ENCODE assay signal across 1 cellular context in the genomic region with DNA sequence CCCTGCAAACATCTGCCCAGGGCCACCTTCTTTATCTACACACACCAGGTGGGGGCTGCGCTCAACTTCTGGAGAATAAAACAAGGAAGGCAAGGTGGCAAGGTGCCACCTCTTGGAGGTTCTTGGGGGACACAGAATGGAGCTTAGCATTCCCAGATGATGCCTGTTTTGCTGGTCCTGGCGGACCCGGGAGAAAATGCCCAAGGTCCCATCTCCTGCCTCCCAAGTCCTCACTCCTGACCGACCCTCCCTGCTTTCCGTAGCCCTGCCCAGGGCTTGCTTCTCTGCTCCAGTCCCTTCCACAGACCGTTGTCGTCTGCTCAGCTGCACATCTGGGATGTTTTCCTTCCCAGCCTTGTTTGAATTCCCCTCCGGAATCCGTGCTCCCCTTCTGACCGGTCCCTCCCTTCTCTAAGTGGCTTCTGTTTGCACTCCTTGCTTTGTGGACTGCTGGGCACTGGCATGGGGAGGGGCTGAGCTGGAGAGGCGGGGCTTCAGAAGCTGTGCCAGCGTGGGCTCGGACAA.
TF ChIP-seq lines count a peak whose summit lies in the region.

No MANE protein-coding gene starts in this region.

TF ChIP-seq in HCT116, 20 proteins besides CTCF, POLR2A, EP300 and RAD21 (continued from another document):
- TF ChIP-seq YY1 (IDR thresholded peaks at IDR 0.05; ENCODE audit: extremely low read depth, insufficient replicate concordance, low read depth, low read length) = no peak
- no peak for TF ChIP-seq CBX3 (IDR thresholded peaks at IDR 0.05; ENCODE audit: low read depth)
- no peak for TF ChIP-seq SIN3A (IDR thresholded peaks at IDR 0.05; ENCODE audit: low read depth)
- TF ChIP-seq FOSL1 (IDR thresholded peaks at IDR 0.05; ENCODE audit: low read depth) = no peak
- no peak for TF ChIP-seq EGR1 (IDR thresholded peaks at IDR 0.05; ENCODE audit: low read depth)
- TF ChIP-seq MAX (IDR thresholded peaks at IDR 0.05) = no peak
- TF ChIP-seq, protein P1, sequence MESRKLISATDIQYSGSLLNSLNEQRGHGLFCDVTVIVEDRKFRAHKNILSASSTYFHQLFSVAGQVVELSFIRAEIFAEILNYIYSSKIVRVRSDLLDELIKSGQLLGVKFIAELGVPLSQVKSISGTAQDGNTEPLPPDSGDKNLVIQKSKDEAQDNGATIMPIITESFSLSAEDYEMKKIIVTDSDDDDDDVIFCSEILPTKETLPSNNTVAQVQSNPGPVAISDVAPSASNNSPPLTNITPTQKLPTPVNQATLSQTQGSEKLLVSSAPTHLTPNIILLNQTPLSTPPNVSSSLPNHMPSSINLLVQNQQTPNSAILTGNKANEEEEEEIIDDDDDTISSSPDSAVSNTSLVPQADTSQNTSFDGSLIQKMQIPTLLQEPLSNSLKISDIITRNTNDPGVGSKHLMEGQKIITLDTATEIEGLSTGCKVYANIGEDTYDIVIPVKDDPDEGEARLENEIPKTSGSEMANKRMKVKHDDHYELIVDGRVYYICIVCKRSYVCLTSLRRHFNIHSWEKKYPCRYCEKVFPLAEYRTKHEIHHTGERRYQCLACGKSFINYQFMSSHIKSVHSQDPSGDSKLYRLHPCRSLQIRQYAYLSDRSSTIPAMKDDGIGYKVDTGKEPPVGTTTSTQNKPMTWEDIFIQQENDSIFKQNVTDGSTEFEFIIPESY (IDR thresholded peaks at IDR 0.05; ENCODE audit: extremely low read depth, insufficient replicate concordance, low read length) = no peak
- TF ChIP-seq JUND (IDR thresholded peaks at IDR 0.05) = no peak
- TF ChIP-seq, protein P2, sequence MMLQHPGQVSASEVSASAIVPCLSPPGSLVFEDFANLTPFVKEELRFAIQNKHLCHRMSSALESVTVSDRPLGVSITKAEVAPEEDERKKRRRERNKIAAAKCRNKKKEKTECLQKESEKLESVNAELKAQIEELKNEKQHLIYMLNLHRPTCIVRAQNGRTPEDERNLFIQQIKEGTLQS (IDR thresholded peaks at IDR 0.05) = no peak
TF ChIP-seq in HCT116: peak in this region for 0.
